1 cellular context compared by ENCODE assay signal in genomic region chr10:3935933-3936359, GRCh38.
TF ChIP-seq lines count a peak whose summit lies in the region.

No MANE protein-coding gene starts in this region.

TF ChIP-seq in liver, 16 proteins besides CTCF, POLR2A, EP300 and RAD21 (continued from another document):
- TF ChIP-seq SP1 (IDR thresholded peaks at IDR 0.05) = peak; percentile 82
- peak; percentile 90 for TF ChIP-seq FOXA2 (IDR thresholded peaks at IDR 0.05)
- TF ChIP-seq REST (IDR thresholded peaks at IDR 0.05) = peak; percentile 35
- TF ChIP-seq TAF1 (conservative IDR thresholded peaks at IDR 0.05) = no peak
- peak in 1 of 2 donors; percentile 40 for TF ChIP-seq EGR1 (IDR thresholded peaks at IDR 0.05; ENCODE audit: low read depth in 2 of 2)
- TF ChIP-seq MAX (IDR thresholded peaks at IDR 0.05) = peak; percentile 7
- peak; percentile 83 to 85 for TF ChIP-seq HNF4A (conservative IDR thresholded peaks at IDR 0.05)
- TF ChIP-seq ATF3 (IDR thresholded peaks at IDR 0.05) = peak; percentile 33
TF ChIP-seq in liver: peak in this region for 13.
